ENCODE assay signal across 12 cellular contexts in the genomic region with DNA sequence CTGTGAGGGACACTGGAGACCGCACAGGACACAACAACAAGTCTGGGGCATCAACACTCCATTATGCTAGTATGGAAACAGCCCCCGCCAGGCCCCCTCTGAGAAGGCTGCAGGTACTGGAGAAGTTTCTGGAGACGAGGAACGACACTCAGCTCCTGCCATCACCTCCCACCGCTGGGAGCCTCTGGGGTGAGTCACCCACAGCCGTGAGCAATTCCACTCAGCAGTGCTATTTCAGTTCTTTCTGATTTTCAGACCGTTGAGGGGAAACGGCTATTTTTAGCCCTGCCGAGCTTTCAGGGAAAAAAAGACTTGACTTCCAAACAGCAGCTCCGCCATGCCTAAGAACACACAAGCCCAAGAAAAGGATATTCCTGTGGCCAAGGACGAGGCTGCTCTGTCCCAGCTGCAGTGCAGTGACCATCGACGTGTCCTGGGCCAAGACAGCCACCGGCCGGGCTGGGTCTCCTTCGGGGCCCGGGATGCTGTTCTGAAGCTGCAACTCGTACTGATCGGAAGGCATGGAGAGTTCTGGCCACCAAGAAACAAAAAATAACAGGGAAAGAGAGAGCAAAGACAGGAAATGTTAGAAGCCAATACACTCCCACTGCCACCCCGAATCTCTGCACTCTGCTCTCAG. TPM values are rescaled to one million over a fixed set of nuclear protein-coding genes. Genes with fewer than 3 reads are reported as not detected.
DNase-seq lines count a peak whose midpoint lies in the region; ATAC-seq and TF ChIP-seq lines count a peak whose summit lies in the region.
"Had no signal": no experiment of that assay in that cellular context is flagged by ENCODE, and none has a peak within 500 bp of the region (broad histone marks: within the 10 kb centered on the region; RNA-seq: fewer than 3 reads in every experiment).

No MANE protein-coding gene starts in this region.

- H3K4me1 ChIP-seq in prostate gland (replicated peaks), result no peaks in the 10 kb centered on the region
- H3K4me1 ChIP-seq: lower lobe of right lung had no signal

- H3K27ac ChIP-seq in prostate gland, result no peak overlapping the region
- H3K27ac ChIP-seq: lower lobe of right lung had no signal

- no peak for TF ChIP-seq POLR2A in prostate gland (IDR thresholded peaks at IDR 0.05)

- 62% methylated on average over 20 of the region's 20 CpGs for WGBS in prostate gland

- H3K9me3 ChIP-seq in prostate gland, result no peaks in the 10 kb centered on the region
- H3K9me3 ChIP-seq: lower lobe of right lung had no signal

- TF ChIP-seq CTCF in fibroblast of villous mesenchyme (IDR thresholded peaks at IDR 0.05; ENCODE audit: insufficient read depth, low read depth, low read length) (no peak), prostate gland (IDR thresholded peaks at IDR 0.05) (no peak)

- H3K27me3 ChIP-seq in prostate gland (replicated peaks; ENCODE audit: insufficient read depth), result no peaks in the 10 kb centered on the region

- intact Hi-C loops in posterior cingulate gyrus (cut with DNase I), result no loop called here
- intact Hi-C loops in prostate gland (cut with DNase I), result no loop called here

- DNase-seq in GM03348 (ENCODE audit: low spot score) (peak; percentile 89), fibroblast of villous mesenchyme (ENCODE audit: low read depth) (peak; percentile 36), posterior cingulate gyrus (peak in 8 of 10 donors; percentile 49 to 95 (median 72)), NCI-H2227 treated with DMSO at 0.1 percent for 48 hours (lab: John Stamatoyannopoulos, UW) (no peak), prostate gland (ENCODE audit: low spot score) (no peak), ecto neural progenitor cell (ENCODE audit: low spot score) (no peak), NCI-H2227 (lab: John Stamatoyannopoulos, UW; ENCODE audit: unreplicated experiment) (no peak)
- DNase-seq: DMS79; effector memory CD8-positive, alpha-beta T cell; lower lobe of right lung had no signal

- no peak overlapping the region for H3K4me3 ChIP-seq in fibroblast of villous mesenchyme (ENCODE audit: low read depth, low read length)
- H3K4me3 ChIP-seq in prostate gland, result no peak overlapping the region
- H3K4me3 ChIP-seq: lower lobe of right lung had no signal

- peak; percentile 92 for ATAC-seq in SK-N-SH treated with all-trans-retinoic acid at 6 μM for 48 hours
- ATAC-seq: effector memory CD8-positive, alpha-beta T cell; lower lobe of right lung; Panc1 had no signal

- H3K36me3 ChIP-seq in prostate gland, result no peaks in the 10 kb centered on the region

TF ChIP-seq in SK-N-SH treated with all-trans-retinoic acid at 6 μM for 48 hours, 23 proteins besides CTCF, POLR2A, EP300 and RAD21:
- TF ChIP-seq, protein P1, sequence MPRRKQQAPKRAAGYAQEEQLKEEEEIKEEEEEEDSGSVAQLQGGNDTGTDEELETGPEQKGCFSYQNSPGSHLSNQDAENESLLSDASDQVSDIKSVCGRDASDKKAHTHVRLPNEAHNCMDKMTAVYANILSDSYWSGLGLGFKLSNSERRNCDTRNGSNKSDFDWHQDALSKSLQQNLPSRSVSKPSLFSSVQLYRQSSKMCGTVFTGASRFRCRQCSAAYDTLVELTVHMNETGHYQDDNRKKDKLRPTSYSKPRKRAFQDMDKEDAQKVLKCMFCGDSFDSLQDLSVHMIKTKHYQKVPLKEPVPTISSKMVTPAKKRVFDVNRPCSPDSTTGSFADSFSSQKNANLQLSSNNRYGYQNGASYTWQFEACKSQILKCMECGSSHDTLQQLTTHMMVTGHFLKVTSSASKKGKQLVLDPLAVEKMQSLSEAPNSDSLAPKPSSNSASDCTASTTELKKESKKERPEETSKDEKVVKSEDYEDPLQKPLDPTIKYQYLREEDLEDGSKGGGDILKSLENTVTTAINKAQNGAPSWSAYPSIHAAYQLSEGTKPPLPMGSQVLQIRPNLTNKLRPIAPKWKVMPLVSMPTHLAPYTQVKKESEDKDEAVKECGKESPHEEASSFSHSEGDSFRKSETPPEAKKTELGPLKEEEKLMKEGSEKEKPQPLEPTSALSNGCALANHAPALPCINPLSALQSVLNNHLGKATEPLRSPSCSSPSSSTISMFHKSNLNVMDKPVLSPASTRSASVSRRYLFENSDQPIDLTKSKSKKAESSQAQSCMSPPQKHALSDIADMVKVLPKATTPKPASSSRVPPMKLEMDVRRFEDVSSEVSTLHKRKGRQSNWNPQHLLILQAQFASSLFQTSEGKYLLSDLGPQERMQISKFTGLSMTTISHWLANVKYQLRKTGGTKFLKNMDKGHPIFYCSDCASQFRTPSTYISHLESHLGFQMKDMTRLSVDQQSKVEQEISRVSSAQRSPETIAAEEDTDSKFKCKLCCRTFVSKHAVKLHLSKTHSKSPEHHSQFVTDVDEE (CRISPR knock-in tag; IDR thresholded peaks at IDR 0.05), result no peak
- TF ChIP-seq OSR1 (CRISPR knock-in tag; IDR thresholded peaks at IDR 0.05), result no peak

RNA-seq across cellular contexts. Expression of a gene that starts 40.8 kb away (rescaled TPM):
- under 0.01 TPM in 1 of 2 replicates, not detected in the other for total RNA-seq in fibroblast of villous mesenchyme
- total RNA-seq in prostate gland, result 10 to 100 TPM; 10.6 to 31.2 TPM

Comparison
In these comparisons a context has a peak if more than half of its experiments do, and no peak if none do; other contexts are left out.
1. DNase-seq: peak in GM03348 (single experiment), fibroblast of villous mesenchyme (single experiment) and posterior cingulate gyrus (8 of 10); none in NCI-H2227 treated with DMSO at 0.1 percent for 48 hours (single experiment), prostate gland (single experiment), ecto neural progenitor cell (single experiment) and NCI-H2227 (single experiment).
2. RNA of a gene that starts 40.8 kb away (total RNA-seq): 10.6 to 31.2 TPM in prostate gland; under 0.01 TPM in fibroblast of villous mesenchyme; every median in the first group is over 10 times any median in the second.